ENCODE assay signal across 12 cellular contexts in the genomic region with DNA sequence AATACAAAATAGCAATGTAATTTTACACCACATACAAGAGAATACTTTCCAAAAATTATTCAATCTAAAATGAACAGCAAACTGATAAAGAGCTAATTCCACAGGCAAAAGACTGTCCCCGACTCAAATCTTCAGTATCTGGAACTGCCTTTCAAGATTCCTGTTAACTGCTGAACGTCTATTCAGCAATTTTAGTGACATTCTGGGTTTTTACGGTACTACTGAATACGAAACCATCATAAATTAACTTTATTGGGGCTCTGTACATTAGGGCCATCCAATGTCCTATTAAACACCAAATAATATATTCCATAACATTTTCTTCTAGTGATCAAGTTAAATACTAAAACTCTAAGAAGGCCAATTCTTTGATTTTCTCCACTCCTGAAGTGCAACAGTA. TPM values are rescaled to one million over a fixed set of nuclear protein-coding genes. Genes with fewer than 3 reads are reported as not detected.
DNase-seq lines count a peak whose midpoint lies in the region; ATAC-seq, FAIRE-seq and TF ChIP-seq lines count a peak whose summit lies in the region.
"Had no signal": no experiment of that assay in that cellular context is flagged by ENCODE, and none has a peak within 500 bp of the region (broad histone marks: within the 10 kb centered on the region; RNA-seq: fewer than 3 reads in every experiment).

No MANE protein-coding gene starts in this region.

- no peak for FAIRE-seq in astrocyte (lab: Jason Lieb, UNC)

- peaks cover 27% of the 10 kb centered on the region for H4K20me1 ChIP-seq in astrocyte (ENCODE audit: insufficient read depth, low read length)

- peaks cover 49% of the 10 kb centered on the region for H3K79me2 ChIP-seq in astrocyte (ENCODE audit: insufficient read depth, low read length)

- peaks cover 3% of the 10 kb centered on the region for H3K36me3 Mint-ChIP-seq in activated naive CD4-positive, alpha-beta T cell treated with anti-CD3 and anti-CD28 coated beads, Interleukin-2, amount 50 U/mL, for 24 hours
- H3K36me3 Mint-ChIP-seq in astrocyte (ENCODE audit: low read depth, unreplicated experiment) = no peaks in the 10 kb centered on the region

- no peak overlapping the region for H2AFZ ChIP-seq in astrocyte (ENCODE audit: low read depth, low read length)

- no peak overlapping the region for H3K27ac ChIP-seq in astrocyte (ENCODE audit: low read depth, low read length)
- no peak overlapping the region for H3K27ac ChIP-seq in mesodermal cell (ENCODE audit: low read depth, low read length, severe bottlenecking)
- peak overlapping the region in 1 of 4 donors; percentile 94 for H3K27ac ChIP-seq in upper lobe of left lung
- no peak overlapping the region for H3K27ac ChIP-seq in WERI-Rb-1
- H3K27ac ChIP-seq: C4-2B had no signal

- no peak for ATAC-seq in upper lobe of left lung (ENCODE audit: low FRiP score in 2 of 2)

- H3K4me1 ChIP-seq in astrocyte (ENCODE audit: insufficient read depth, low read length) (peaks cover 17% of the 10 kb centered on the region), mesodermal cell (ENCODE audit: control insufficient read depth, insufficient read depth, low read length, poor library complexity, severe bottlenecking) (peaks cover 3% of the 10 kb centered on the region), upper lobe of left lung (peaks cover 21 to 38% (median 28%) of the 10 kb centered on the region in 4 donors)

- H3K4me2 ChIP-seq in astrocyte (ENCODE audit: low read length) = peak overlapping the region; percentile 84

- peaks cover 63% of the 10 kb centered on the region for H3K4me1 Mint-ChIP-seq in activated naive CD4-positive, alpha-beta T cell treated with anti-CD3 and anti-CD28 coated beads, Interleukin-2, amount 50 U/mL, for 24 hours
- H3K4me1 Mint-ChIP-seq in astrocyte (ENCODE audit: low read depth, unreplicated experiment) = peaks cover 14% of the 10 kb centered on the region

- H3K4me3 ChIP-seq in astrocyte (ENCODE audit: insufficient read depth, low read depth, low read length) = no peak overlapping the region
- H3K4me3 ChIP-seq in mesodermal cell (ENCODE audit: extremely low read depth, insufficient read depth, low read length, poor library complexity, severe bottlenecking) = peak overlapping the region; percentile 76
- peak overlapping the region in 3 of 4 donors; percentile 76 to 99 (median 93) for H3K4me3 ChIP-seq in upper lobe of left lung
- no peak overlapping the region for H3K4me3 ChIP-seq in WERI-Rb-1 (ENCODE audit: low read depth, low read length)

- no peaks in the 10 kb centered on the region for H3K9me3 Mint-ChIP-seq in activated naive CD4-positive, alpha-beta T cell treated with anti-CD3 and anti-CD28 coated beads, Interleukin-2, amount 50 U/mL, for 24 hours
- H3K9me3 Mint-ChIP-seq in astrocyte (ENCODE audit: unreplicated experiment) = no peaks in the 10 kb centered on the region

- H3K9me3 ChIP-seq in astrocyte (ENCODE audit: insufficient read depth, low read depth, low read length) (no peaks in the 10 kb centered on the region), mesodermal cell (ENCODE audit: control insufficient read depth, low read length) (no peaks in the 10 kb centered on the region), upper lobe of left lung (no peaks in the 10 kb centered on the region), WERI-Rb-1 (ENCODE audit: severe bottlenecking) (no peaks in the 10 kb centered on the region)

- WGBS in mesodermal cell (ENCODE audit: insufficient coverage in 2 of 2), 2 experiments = 89 to 92% methylated on average over 4 of the region's 4 CpGs
- WGBS in upper lobe of left lung, 2 donors = 64 to 68% methylated on average over 4 of the region's 4 CpGs

- no peak overlapping the region for H3K27ac Mint-ChIP-seq in activated naive CD4-positive, alpha-beta T cell treated with anti-CD3 and anti-CD28 coated beads, Interleukin-2, amount 50 U/mL, for 24 hours
- no peak overlapping the region for H3K27ac Mint-ChIP-seq in astrocyte (ENCODE audit: unreplicated experiment)

- H3K27me3 ChIP-seq in astrocyte (ENCODE audit: insufficient read depth, low read length) (no peaks in the 10 kb centered on the region), upper lobe of left lung (no peaks in the 10 kb centered on the region), WERI-Rb-1 (ENCODE audit: insufficient read depth, low read depth, severe bottlenecking) (no peaks in the 10 kb centered on the region)

- peak overlapping the region; percentile 94 for H3K9ac ChIP-seq in astrocyte (ENCODE audit: low read length)

- no peaks in the 10 kb centered on the region for H3K36me3 ChIP-seq in astrocyte (ENCODE audit: insufficient read depth, low read length)
- peaks cover 5% of the 10 kb centered on the region for H3K36me3 ChIP-seq in mesodermal cell (ENCODE audit: control insufficient read depth, insufficient read depth, low read length)
- H3K36me3 ChIP-seq in upper lobe of left lung = no peaks in the 10 kb centered on the region
- H3K36me3 ChIP-seq in WERI-Rb-1 = peaks cover 3% of the 10 kb centered on the region; the same call in 1 of the 2 replicates

- TF ChIP-seq EP300 in upper lobe of left lung (IDR thresholded peaks at IDR 0.05) = no peak

- no peaks in the 10 kb centered on the region for H3K27me3 Mint-ChIP-seq in activated naive CD4-positive, alpha-beta T cell treated with anti-CD3 and anti-CD28 coated beads, Interleukin-2, amount 50 U/mL, for 24 hours
- H3K27me3 Mint-ChIP-seq in astrocyte (ENCODE audit: low read depth, unreplicated experiment) = no peaks in the 10 kb centered on the region

- no peak for TF ChIP-seq POLR2A in upper lobe of left lung (IDR thresholded peaks at IDR 0.05)

- no peak for DNase-seq in activated naive CD4-positive, alpha-beta T cell treated with Interleukin-2 at 50 U/mL for 16 hours
- DNase-seq in astrocyte (ENCODE audit: low read depth) (no peak), upper lobe of left lung (no peak), NCI-H2029 treated with DMSO at 0.1 percent for 48 hours (lab: John Stamatoyannopoulos, UW) (no peak), WERI-Rb-1 (no peak)
- no peak for DNase-seq in stimulated activated CD4-positive, alpha-beta T cell treated with anti-CD3 and anti-CD28 coated beads, Interleukin-4, amount 100 ng/mL, for 4 hours
- DNase-seq: effector CD4-positive, alpha-beta T cell; mesendoderm; NCI-H82 had no signal

- TF ChIP-seq CTCF in astrocyte (IDR thresholded peaks at IDR 0.05; ENCODE audit: insufficient read depth, low read depth, low read length) (no peak), upper lobe of left lung (IDR thresholded peaks at IDR 0.05) (no peak), WERI-Rb-1 (IDR thresholded peaks at IDR 0.05; ENCODE audit: low read depth, low read length) (no peak)

- peak overlapping the region; percentile 96 for H3K4me3 Mint-ChIP-seq in activated naive CD4-positive, alpha-beta T cell treated with anti-CD3 and anti-CD28 coated beads, Interleukin-2, amount 50 U/mL, for 24 hours
- H3K4me3 Mint-ChIP-seq in astrocyte (ENCODE audit: unreplicated experiment) = peak overlapping the region; percentile 93

RNA-seq across cellular contexts. Expression of a gene that starts 1.6 kb away (rescaled TPM):
- 18.3 and 21.6 TPM in 2 replicates for total RNA-seq in astrocyte
- polyA plus RNA-seq in mesodermal cell (2013, experiment 1 of 2) = 13.0 TPM
- polyA plus RNA-seq in mesodermal cell (2013, experiment 2 of 2) = 11.6 TPM
- total RNA-seq in upper lobe of left lung = 10 to 100 TPM in 5 of 6 donors, 1 to 10 TPM in 1; 7.6 to 53.4 (median 30.4) TPM

RNA-seq across cellular contexts. Expression of a gene that starts 51.3 kb away (rescaled TPM):
- total RNA-seq in astrocyte = 43.8 and 46.6 TPM in 2 replicates
- polyA plus RNA-seq in mesodermal cell (2013, experiment 1 of 2) = 34.4 TPM
- polyA plus RNA-seq in mesodermal cell (2013, experiment 2 of 2) = 31.7 TPM
- 10 to 100 TPM; 12.8 to 33.1 (median 24.6) TPM for total RNA-seq in upper lobe of left lung

Comparison
In these comparisons a context has a peak if more than half of its experiments do, and no peak if none do; other contexts are left out.
1. H3K4me3 ChIP-seq: peak in mesodermal cell (single experiment) and upper lobe of left lung (3 of 4); none in astrocyte (single experiment) and WERI-Rb-1 (single experiment).